Comparison of ENCODE assay signal across 17 cellular contexts in the genomic region with DNA sequence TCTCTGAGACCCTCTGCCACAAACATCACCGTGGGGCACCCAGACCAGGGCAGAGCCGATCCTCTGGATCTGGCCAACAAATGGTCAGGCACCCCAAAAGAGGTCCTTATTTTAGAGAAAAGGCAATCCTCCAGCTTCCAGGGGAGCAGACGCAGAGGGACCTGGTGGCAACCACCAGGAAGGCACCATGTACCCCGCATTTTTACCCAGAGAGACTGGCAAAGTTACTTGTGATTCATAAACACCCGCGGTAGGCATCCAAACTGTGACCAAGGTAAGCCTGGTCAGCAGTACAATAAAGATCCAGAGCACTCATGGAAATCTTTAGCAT. TPM values are rescaled to one million over a fixed set of nuclear protein-coding genes. Genes with fewer than 3 reads are reported as not detected.
A peak's percentile ranks its signal among the peaks of the same experiment; 100 is the strongest.
DNase-seq lines count a peak whose midpoint lies in the region; ATAC-seq and TF ChIP-seq lines count a peak whose summit lies in the region.
"Had no signal": no experiment of that assay in that cellular context is flagged by ENCODE, and none has a peak within 500 bp of the region (broad histone marks: within the 10 kb centered on the region; RNA-seq: fewer than 3 reads in every experiment).

No MANE protein-coding gene starts in this region.

- H2AK5ac ChIP-seq in trophoblast cell (ENCODE audit: low read length): no peak overlapping the region

- H2BK12ac ChIP-seq in trophoblast cell (ENCODE audit: low read length): no peak overlapping the region

- H3K27me3 ChIP-seq in right cardiac atrium (ENCODE audit: control insufficient read depth, insufficient read depth): no peaks in the 10 kb centered on the region
- peaks cover 27% of the 10 kb centered on the region for H3K27me3 ChIP-seq in iPS-15b (ENCODE audit: control insufficient read depth, insufficient read depth, low read length)
- H3K27me3 ChIP-seq in trophoblast cell (ENCODE audit: insufficient read depth, low read length): peaks cover 5% of the 10 kb centered on the region
- H3K27me3 ChIP-seq in uterus: no peaks in the 10 kb centered on the region

- H2AFZ ChIP-seq in trophoblast cell (ENCODE audit: insufficient read depth, low read length, poor library complexity): no peak overlapping the region

- H3K79me2 ChIP-seq in trophoblast cell (ENCODE audit: control insufficient read depth, insufficient read depth, low read length, poor library complexity): peaks cover 4% of the 10 kb centered on the region

- ATAC-seq in right cardiac atrium (no peak), Right ventricle myocardium inferior (no peak), HG03342 (IDR thresholded peaks at IDR 0.05; ENCODE audit: unreplicated experiment) (no peak)

- DNase-seq in right cardiac atrium: no peak
- no peak for DNase-seq in Right ventricle myocardium inferior (ENCODE audit: missing footprints)
- no peak for DNase-seq in trophoblast cell
- no peak for DNase-seq in uterus
- no peak for DNase-seq in NCI-H510A (lab: John Stamatoyannopoulos, UW)
- DNase-seq in activated CD8-positive, alpha-beta memory T cell treated with anti-CD3 and anti-CD28 coated beads, Interleukin-2, amount 50 U/mL, for 48 hours: no peak
- DNase-seq: activated CD4-positive, alpha-beta T cell treated with anti-CD3 and anti-CD28 coated beads, Interleukin-2, amount 10 ng/mL, durations not matched to agents 7 days and 5 days; activated T-cell treated with anti-CD3 and anti-CD28 coated beads, Interleukin-2, amount 50 U/mL, for 48 hours; Karpas-422; mesenchymal stem cell; NCI-H446 treated with DMSO at 0.1 percent for 48 hours; substantia nigra; T1000 had no signal

- peak overlapping the region; percentile 94 for H3K27ac ChIP-seq in right cardiac atrium (ENCODE audit: low read length)
- no peak overlapping the region for H3K27ac ChIP-seq in trophoblast cell (ENCODE audit: low read depth, low read length)
- peak overlapping the region; percentile 75 to 77 for H3K27ac ChIP-seq in uterus
- H3K27ac ChIP-seq: pancreas had no signal

- no peak overlapping the region for H3K9ac ChIP-seq in iPS-15b (ENCODE audit: low read depth, low read length)
- no peak overlapping the region for H3K9ac ChIP-seq in trophoblast cell (ENCODE audit: low read length)

- no peak for TF ChIP-seq CTCF in uterus (IDR thresholded peaks at IDR 0.05)

- no peak overlapping the region for H3K14ac ChIP-seq in trophoblast cell (ENCODE audit: low read length)

- peak overlapping the region; percentile 9 for H4K91ac ChIP-seq in trophoblast cell (ENCODE audit: low read depth, low read length)

- intact Hi-C loops in right cardiac atrium (cut with DNase I): no loop called here
- intact Hi-C loops in Right ventricle myocardium inferior (cut with DNase I): no loop called here
- intact Hi-C loops in uterus (cut with DNase I; ENCODE audit: low total_unique reads): no loop called here

- peaks cover 18% of the 10 kb centered on the region for H3K79me1 ChIP-seq in trophoblast cell (ENCODE audit: low read length)

- H3K9me3 ChIP-seq in right cardiac atrium (ENCODE audit: control insufficient read depth, low read length) (no peaks in the 10 kb centered on the region), iPS-15b (ENCODE audit: control insufficient read depth, insufficient read depth, low read length) (no peaks in the 10 kb centered on the region), trophoblast cell (ENCODE audit: insufficient read depth, low read depth, low read length) (peaks cover 5% of the 10 kb centered on the region), uterus (no peaks in the 10 kb centered on the region)
- H3K9me3 ChIP-seq: pancreas had no signal

- no peak overlapping the region for H2BK120ac ChIP-seq in trophoblast cell (ENCODE audit: insufficient read depth, low read length, poor library complexity)

- no peak overlapping the region for H3K18ac ChIP-seq in trophoblast cell (ENCODE audit: low read length)

- H3K4me1 ChIP-seq in right cardiac atrium (ENCODE audit: control insufficient read depth, insufficient read depth, low read length) (peaks cover 27% of the 10 kb centered on the region), iPS-15b (ENCODE audit: control insufficient read depth, insufficient read depth, low read length) (no peaks in the 10 kb centered on the region), trophoblast cell (ENCODE audit: control insufficient read depth in 1 of 2, insufficient read depth in 2 of 2, low read length in 2 of 2) (peaks cover 25 to 38% of the 10 kb centered on the region in 2 experiments), uterus (peaks cover 0 to 37% of the 10 kb centered on the region in 2 donors)
- H3K4me1 ChIP-seq: pancreas had no signal

- H3K4me3 ChIP-seq in right cardiac atrium (ENCODE audit: low read length) (peak overlapping the region; percentile 34), iPS-15b (ENCODE audit: low read depth, low read length) (peak overlapping the region; percentile 45), trophoblast cell (ENCODE audit: low read depth, low read length) (no peak overlapping the region), uterus (peak overlapping the region in 1 of 2 donors; percentile 28)

- H4K12ac ChIP-seq in trophoblast cell (ENCODE audit: low read depth, low read length): no peak overlapping the region

- no peak overlapping the region for H3K4ac ChIP-seq in trophoblast cell (ENCODE audit: low read depth, low read length)

- H2BK5ac ChIP-seq in trophoblast cell (ENCODE audit: low read depth, low read length, poor library complexity): no peak overlapping the region

- H3K23ac ChIP-seq in trophoblast cell (ENCODE audit: low read length): no peak overlapping the region

- peak overlapping the region; percentile 59 for H3K4me2 ChIP-seq in trophoblast cell (ENCODE audit: low read length)

- H3K36me3 ChIP-seq in iPS-15b (ENCODE audit: control insufficient read depth, insufficient read depth, low read length) (no peaks in the 10 kb centered on the region), trophoblast cell (ENCODE audit: control insufficient read depth in 1 of 2, insufficient read depth in 2 of 2, low read length in 2 of 2) (no peaks in the 10 kb centered on the region), uterus (no peaks in the 10 kb centered on the region)
- H3K36me3 ChIP-seq: pancreas had no signal

- 80% methylated on average over 6 of the region's 6 CpGs for WGBS in right cardiac atrium
- WGBS in trophoblast cell (ENCODE audit: extremely low coverage, insufficient coverage, insufficient read length): no CpG with 5 or more reads among the region's 6 CpGs

- H4K8ac ChIP-seq in trophoblast cell (ENCODE audit: low read depth, low read length): no peak overlapping the region

- TF ChIP-seq POLR2A in uterus (IDR thresholded peaks at IDR 0.05): no peak

RNA-seq across cellular contexts. Expression of a gene that starts 10.5 kb away (rescaled TPM):
- total RNA-seq in right cardiac atrium (100 to 1,000 TPM; 163 to 224 (median 209) TPM), Right ventricle myocardium inferior (260 TPM), uterus (100 to 1,000 TPM in 1 of 4 donors, 10 to 100 TPM in 3; 15.8 to 298 (median 66.2) TPM)
- polyA plus RNA-seq in right cardiac atrium: 178 TPM
- 14.6 and 16.2 TPM in 2 replicates for polyA plus RNA-seq in trophoblast cell (2013)

RNA-seq across cellular contexts. Expression of a gene that starts 18.9 kb away (rescaled TPM):
- total RNA-seq in right cardiac atrium: under 1 TPM in 2 of 4 donors, not detected in 2; 0.31 to 0.40 TPM
- 4.0 TPM for polyA plus RNA-seq in right cardiac atrium
- 0.16 TPM for total RNA-seq in Right ventricle myocardium inferior
- 0.25 and 0.33 TPM in 2 replicates for polyA plus RNA-seq in trophoblast cell (2013)
- under 1 TPM in 1 of 4 donors, not detected in 3; 0.41 TPM for total RNA-seq in uterus
- total RNA-seq: activated CD4-positive, alpha-beta T cell treated with anti-CD3 and anti-CD28 coated beads, Interleukin-2, amount 10 ng/mL, durations not matched to agents 7 days and 5 days; pancreas; SK-MEL-5 had no signal

RNA-seq across cellular contexts. Expression of a gene that starts 36.4 kb away (rescaled TPM):
- 1 to 10 TPM; 3.6 to 5.0 (median 4.4) TPM for total RNA-seq in right cardiac atrium
- 3.3 TPM for polyA plus RNA-seq in right cardiac atrium
- 3.1 TPM for total RNA-seq in Right ventricle myocardium inferior
- polyA plus RNA-seq in trophoblast cell (2013): 5.4 and 6.1 TPM in 2 replicates
- 10 to 100 TPM in 2 of 4 donors, 1 to 10 TPM in 2; 5.9 to 27.2 (median 11.1) TPM for total RNA-seq in uterus
